In the genomic region with DNA sequence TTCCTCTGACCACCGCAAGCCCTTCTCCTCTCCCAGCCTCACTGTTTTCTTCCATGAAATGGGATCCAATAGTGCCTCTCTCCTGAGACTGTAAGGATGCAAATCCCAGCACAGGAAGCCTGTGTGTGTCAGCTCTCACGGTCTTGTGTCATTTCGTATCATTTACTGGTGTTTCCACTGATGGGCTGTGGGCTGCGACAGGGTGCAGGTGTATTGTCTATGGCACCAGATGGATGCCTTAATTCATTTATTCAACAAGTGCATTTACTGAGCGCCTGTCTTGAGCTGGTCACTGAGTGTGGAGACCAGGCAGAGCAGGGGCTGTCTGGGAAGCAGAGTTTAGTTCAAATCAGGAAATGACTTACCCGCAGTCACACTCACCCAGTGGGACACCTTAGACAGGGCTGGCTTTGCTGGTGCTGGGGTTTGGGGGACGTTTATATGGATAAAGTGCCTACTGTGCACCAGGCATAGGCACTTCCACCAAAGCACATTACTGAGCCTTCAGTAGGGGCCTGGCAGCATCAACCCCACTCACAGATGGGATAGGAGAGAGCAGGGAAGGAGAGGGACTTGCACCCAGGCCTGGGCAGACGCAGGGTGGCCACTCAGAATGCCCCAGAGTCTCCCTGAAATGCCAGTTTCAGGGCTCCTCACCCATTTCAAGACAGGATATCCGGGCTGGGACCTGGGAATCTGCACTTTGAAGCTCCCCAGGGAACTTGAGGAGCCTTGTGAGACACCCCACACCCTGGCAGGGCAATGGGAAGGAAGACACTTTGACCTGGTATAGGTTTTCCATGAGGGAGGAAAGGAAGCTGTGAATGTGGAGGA, we compare ENCODE assay signal across 1 cellular context.
TF ChIP-seq lines count a peak whose summit lies in the region.

No MANE protein-coding gene starts in this region.

TF ChIP-seq in GM23338, 12 proteins besides CTCF, POLR2A, EP300 and RAD21 (continued from another document):
- TF ChIP-seq, protein P1, sequence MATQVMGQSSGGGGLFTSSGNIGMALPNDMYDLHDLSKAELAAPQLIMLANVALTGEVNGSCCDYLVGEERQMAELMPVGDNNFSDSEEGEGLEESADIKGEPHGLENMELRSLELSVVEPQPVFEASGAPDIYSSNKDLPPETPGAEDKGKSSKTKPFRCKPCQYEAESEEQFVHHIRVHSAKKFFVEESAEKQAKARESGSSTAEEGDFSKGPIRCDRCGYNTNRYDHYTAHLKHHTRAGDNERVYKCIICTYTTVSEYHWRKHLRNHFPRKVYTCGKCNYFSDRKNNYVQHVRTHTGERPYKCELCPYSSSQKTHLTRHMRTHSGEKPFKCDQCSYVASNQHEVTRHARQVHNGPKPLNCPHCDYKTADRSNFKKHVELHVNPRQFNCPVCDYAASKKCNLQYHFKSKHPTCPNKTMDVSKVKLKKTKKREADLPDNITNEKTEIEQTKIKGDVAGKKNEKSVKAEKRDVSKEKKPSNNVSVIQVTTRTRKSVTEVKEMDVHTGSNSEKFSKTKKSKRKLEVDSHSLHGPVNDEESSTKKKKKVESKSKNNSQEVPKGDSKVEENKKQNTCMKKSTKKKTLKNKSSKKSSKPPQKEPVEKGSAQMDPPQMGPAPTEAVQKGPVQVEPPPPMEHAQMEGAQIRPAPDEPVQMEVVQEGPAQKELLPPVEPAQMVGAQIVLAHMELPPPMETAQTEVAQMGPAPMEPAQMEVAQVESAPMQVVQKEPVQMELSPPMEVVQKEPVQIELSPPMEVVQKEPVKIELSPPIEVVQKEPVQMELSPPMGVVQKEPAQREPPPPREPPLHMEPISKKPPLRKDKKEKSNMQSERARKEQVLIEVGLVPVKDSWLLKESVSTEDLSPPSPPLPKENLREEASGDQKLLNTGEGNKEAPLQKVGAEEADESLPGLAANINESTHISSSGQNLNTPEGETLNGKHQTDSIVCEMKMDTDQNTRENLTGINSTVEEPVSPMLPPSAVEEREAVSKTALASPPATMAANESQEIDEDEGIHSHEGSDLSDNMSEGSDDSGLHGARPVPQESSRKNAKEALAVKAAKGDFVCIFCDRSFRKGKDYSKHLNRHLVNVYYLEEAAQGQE (IDR thresholded peaks at IDR 0.05; ENCODE audit: unreplicated experiment): no peak
- TF ChIP-seq, protein P2, sequence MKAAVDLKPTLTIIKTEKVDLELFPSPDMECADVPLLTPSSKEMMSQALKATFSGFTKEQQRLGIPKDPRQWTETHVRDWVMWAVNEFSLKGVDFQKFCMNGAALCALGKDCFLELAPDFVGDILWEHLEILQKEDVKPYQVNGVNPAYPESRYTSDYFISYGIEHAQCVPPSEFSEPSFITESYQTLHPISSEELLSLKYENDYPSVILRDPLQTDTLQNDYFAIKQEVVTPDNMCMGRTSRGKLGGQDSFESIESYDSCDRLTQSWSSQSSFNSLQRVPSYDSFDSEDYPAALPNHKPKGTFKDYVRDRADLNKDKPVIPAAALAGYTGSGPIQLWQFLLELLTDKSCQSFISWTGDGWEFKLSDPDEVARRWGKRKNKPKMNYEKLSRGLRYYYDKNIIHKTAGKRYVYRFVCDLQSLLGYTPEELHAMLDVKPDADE (IDR thresholded peaks at IDR 0.05): no peak
- TF ChIP-seq JUNB (IDR thresholded peaks at IDR 0.05; ENCODE audit: unreplicated experiment) (no peak), STAT1 (IDR thresholded peaks at IDR 0.05; ENCODE audit: unreplicated experiment) (no peak), NANOG (IDR thresholded peaks at IDR 0.05; ENCODE audit: borderline replicate concordance) (no peak), EZH2 (IDR thresholded peaks at IDR 0.05; ENCODE audit: low read depth, unreplicated experiment) (no peak), ZNF331 (CRISPR knock-in tag; IDR thresholded peaks at IDR 0.05; ENCODE audit: low read depth) (no peak), ZNF114 (CRISPR knock-in tag; IDR thresholded peaks at IDR 0.05) (no peak), EZH2phosphoT487 (IDR thresholded peaks at IDR 0.05; ENCODE audit: unreplicated experiment) (no peak), POLR2AphosphoS5 (IDR thresholded peaks at IDR 0.05; ENCODE audit: low read depth) (no peak)
TF ChIP-seq in GM23338: peak in this region for 0.
